Comparison of ENCODE assay signal across 8 cellular contexts in the genomic region with DNA sequence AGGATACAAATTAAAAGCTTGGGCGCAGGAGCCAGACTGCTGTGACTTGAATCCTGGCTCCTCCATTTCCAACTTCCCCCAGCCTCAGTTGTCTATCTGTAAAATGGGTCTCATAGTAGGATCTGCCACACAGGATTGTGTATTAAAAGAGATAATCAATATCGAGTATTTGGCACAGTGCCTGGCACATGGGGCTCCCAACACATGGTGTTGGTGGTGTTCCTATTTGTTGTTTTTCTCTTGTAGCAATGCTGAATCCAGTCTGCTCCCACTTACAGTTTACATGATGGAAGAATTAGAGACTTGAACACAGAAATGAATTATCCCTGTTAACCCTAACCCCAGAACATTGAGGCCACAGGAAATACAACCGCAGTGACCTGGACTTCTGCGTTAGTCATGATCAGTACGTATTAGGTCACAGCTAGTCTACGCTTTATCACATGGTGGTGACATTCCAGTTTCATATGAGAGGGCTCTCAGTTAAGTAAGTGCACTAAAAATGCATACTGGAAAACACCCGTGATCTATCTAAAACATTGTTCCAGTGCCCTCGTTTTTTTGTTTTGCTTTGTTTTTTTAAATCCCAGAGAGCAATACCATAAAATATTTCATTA.
A peak's percentile ranks its signal among the peaks of the same experiment; 100 is the strongest.
DNase-seq lines count a peak whose midpoint lies in the region; ATAC-seq and TF ChIP-seq lines count a peak whose summit lies in the region.

No MANE protein-coding gene starts in this region.

- ATAC-seq in natural killer cell treated with Interleukin-12 subunit alpha and Interleukin-12 subunit beta and Interleukin-15 and Interleukin-18, amount 100 ng/mL, for 72 hours = peak; percentile 63 to 78
- ATAC-seq in HG02588 (IDR thresholded peaks at IDR 0.05; ENCODE audit: unreplicated experiment) = no peak
- ATAC-seq in HG03159 (IDR thresholded peaks at IDR 0.05; ENCODE audit: unreplicated experiment) = no peak

- no peak for DNase-seq in CD8-positive, alpha-beta memory T cell
- DNase-seq in PC-9 (peak in 1 of 2 experiments; percentile 79), dorsolateral prefrontal cortex (no peak), cerebellar nuclear complex (lab: John Stamatoyannopoulos, UW) (no peak), NCI-H1436 (lab: John Stamatoyannopoulos, UW) (no peak)
- no peak for DNase-seq in natural killer cell treated with Interleukin-12 subunit alpha and Interleukin-12 subunit beta and Interleukin-15 and Interleukin-18, amount 100 ng/mL, for 72 hours (ENCODE audit: low spot score)

- H3K4me3 ChIP-seq in CD8-positive, alpha-beta memory T cell (ENCODE audit: low read length) = no peak overlapping the region
- H3K4me3 ChIP-seq in PC-9 (peak overlapping the region; percentile 8), dorsolateral prefrontal cortex (no peak overlapping the region)

- H3K36me3 ChIP-seq in CD8-positive, alpha-beta memory T cell (ENCODE audit: insufficient read depth, low read length) = peaks cover 12% of the 10 kb centered on the region
- H3K36me3 ChIP-seq in PC-9 (ENCODE audit: low read depth) = peaks cover 70% of the 10 kb centered on the region

- peak overlapping the region; percentile 75 for H3K4me2 ChIP-seq in PC-9

- H3K4me1 Mint-ChIP-seq in CD8-positive, alpha-beta memory T cell = peaks cover 57 to 92% (median 83%) of the 10 kb centered on the region in 3 donors
- peaks cover 65 to 70% of the 10 kb centered on the region in 2 donors for H3K4me1 Mint-ChIP-seq in natural killer cell treated with Interleukin-12 subunit alpha and Interleukin-12 subunit beta and Interleukin-15 and Interleukin-18, amount 100 ng/mL, for 72 hours (ENCODE audit: low read depth in 2 of 2)

- peaks cover 0 to 81% (median 15%) of the 10 kb centered on the region in 3 donors for H3K36me3 Mint-ChIP-seq in CD8-positive, alpha-beta memory T cell
- peaks cover 26% of the 10 kb centered on the region for H3K36me3 Mint-ChIP-seq in natural killer cell treated with Interleukin-12 subunit alpha and Interleukin-12 subunit beta and Interleukin-15 and Interleukin-18, amount 100 ng/mL, for 72 hours

- peaks cover 39% of the 10 kb centered on the region for H4K20me1 ChIP-seq in PC-9 (ENCODE audit: insufficient read depth)

- TSS peak; percentile 0 for BruUV-seq in PC-9 (replicated peaks; lab: Mats Ljungman, UMichigan)

- peak overlapping the region; percentile 51 to 94 (median 83) for H3K27ac Mint-ChIP-seq in CD8-positive, alpha-beta memory T cell
- peak overlapping the region; percentile 84 to 94 for H3K27ac Mint-ChIP-seq in natural killer cell treated with Interleukin-12 subunit alpha and Interleukin-12 subunit beta and Interleukin-15 and Interleukin-18, amount 100 ng/mL, for 72 hours

- no peak overlapping the region for H2AFZ ChIP-seq in PC-9

- H3K9me2 ChIP-seq in PC-9 (ENCODE audit: insufficient read depth) = no peaks in the 10 kb centered on the region

- peaks cover 95% of the 10 kb centered on the region for H3K79me2 ChIP-seq in PC-9 (ENCODE audit: low read depth)

- peaks cover 97% of the 10 kb centered on the region for H3F3A ChIP-seq in PC-9 (ENCODE audit: insufficient read depth, low read depth)

- peaks cover 13% of the 10 kb centered on the region for H3K4me1 ChIP-seq in CD8-positive, alpha-beta memory T cell (ENCODE audit: insufficient read depth, low read length)
- H3K4me1 ChIP-seq in PC-9 (replicated peaks; ENCODE audit: insufficient read depth) = peaks cover 97% of the 10 kb centered on the region

- CTCF ChIA-PET in CD8-positive, alpha-beta memory T cell (lab: Charles Lee) = interaction anchor here (1.9 to 2.1 kb wide), 2 partner anchors 79 to 138 kb away, joined by 10 read pairs; no protein-coding TSS in a partner anchor
- CTCF ChIA-PET in PC-9 (lab: Charles Lee) = interaction anchor here (0.5 to 1.7 kb wide), 5 partner anchors 10 to 96 kb away, joined by 3 to 9 read pairs (median 5); no protein-coding TSS in a partner anchor

- no peaks in the 10 kb centered on the region for H3K9me3 Mint-ChIP-seq in CD8-positive, alpha-beta memory T cell
- no peaks in the 10 kb centered on the region for H3K9me3 Mint-ChIP-seq in natural killer cell treated with Interleukin-12 subunit alpha and Interleukin-12 subunit beta and Interleukin-15 and Interleukin-18, amount 100 ng/mL, for 72 hours

- POLR2A ChIA-PET in CD8-positive, alpha-beta memory T cell (lab: Charles Lee) = interaction anchor here (1.5 to 2.3 kb wide), 2 partner anchors 9 to 10 kb away, joined by 3 to 5 read pairs; no protein-coding TSS in a partner anchor
- POLR2A ChIA-PET in PC-9 (lab: Charles Lee; ENCODE audit: unreplicated experiment) = interaction anchor here (0.6 to 1.5 kb wide), 11 partner anchors 9 to 1470 kb away, joined by 3 to 18 read pairs (median 6); no protein-coding TSS in a partner anchor

- peaks cover 0 to 5% of the 10 kb centered on the region in 2 donors for H3K27me3 Mint-ChIP-seq in CD8-positive, alpha-beta memory T cell
- H3K27me3 Mint-ChIP-seq in natural killer cell treated with Interleukin-12 subunit alpha and Interleukin-12 subunit beta and Interleukin-15 and Interleukin-18, amount 100 ng/mL, for 72 hours = no peaks in the 10 kb centered on the region

- peak overlapping the region; percentile 12 for H3K27ac ChIP-seq in CD8-positive, alpha-beta memory T cell (ENCODE audit: low read depth, low read length)
- H3K27ac ChIP-seq in PC-9 (peak overlapping the region; percentile 99), dorsolateral prefrontal cortex (peak overlapping the region in 32 of 59 donors; percentile 1 to 92 (median 32))

- intact Hi-C loops in PC-9 (cut with micrococcal nuclease; ENCODE audit: unreplicated experiment) = no loop called here
- intact Hi-C loops in dorsolateral prefrontal cortex (cut with DNase I) = no loop called here

- peak overlapping the region in 5 of 7 donors; percentile 9 to 58 (median 39) for H3K4me3 Mint-ChIP-seq in CD8-positive, alpha-beta memory T cell
- H3K4me3 Mint-ChIP-seq in natural killer cell treated with Interleukin-12 subunit alpha and Interleukin-12 subunit beta and Interleukin-15 and Interleukin-18, amount 100 ng/mL, for 72 hours = peak overlapping the region; percentile 80

- TF ChIP-seq CTCF in PC-9 (conservative IDR thresholded peaks at IDR 0.05) = no peak
- TF ChIP-seq CTCF in dorsolateral prefrontal cortex (IDR thresholded peaks at IDR 0.05 in 54 of 56, conservative IDR thresholded peaks at IDR 0.05 in 2 of 56; ENCODE audit: low read depth in 1 of 56, partially characterized antibody in 56 of 56) = no peak

- H3K9me3 ChIP-seq in CD8-positive, alpha-beta memory T cell (ENCODE audit: low read length) = no peaks in the 10 kb centered on the region
- no peaks in the 10 kb centered on the region for H3K9me3 ChIP-seq in PC-9 (ENCODE audit: insufficient read depth, low read depth)

- H3K27me3 ChIP-seq in CD8-positive, alpha-beta memory T cell (ENCODE audit: insufficient read depth, low read length, poor library complexity, severe bottlenecking) = no peaks in the 10 kb centered on the region
- H3K27me3 ChIP-seq in PC-9 (ENCODE audit: insufficient read depth, low read depth) (no peaks in the 10 kb centered on the region), dorsolateral prefrontal cortex (no peaks in the 10 kb centered on the region)

Comparison
In these comparisons a context has a peak if more than half of its experiments do, and no peak if none do; other contexts are left out.
1. H3K27ac ChIP-seq: peak in every context shown above with its lines; median percentile 99 in PC-9; 32 in dorsolateral prefrontal cortex; 12 in CD8-positive, alpha-beta memory T cell.
2. ATAC-seq: peak in natural killer cell treated with Interleukin-12 subunit alpha and Interleukin-12 subunit beta and Interleukin-15 and Interleukin-18, amount 100 ng/mL, for 72 hours (2 of 2); none in HG02588 (single experiment) and HG03159 (single experiment).